1 cellular context compared by ENCODE assay signal in genomic region chr3:51391566-51392300, GRCh38.
A peak's percentile ranks its signal among the peaks of the same experiment; 100 is the strongest.
TF ChIP-seq lines count a peak whose summit lies in the region.

No MANE protein-coding gene starts in this region.

TF ChIP-seq in WTC11, 78 proteins besides CTCF, POLR2A, EP300 and RAD21 (continued from another document and continues in another):
- TF ChIP-seq, protein P1, sequence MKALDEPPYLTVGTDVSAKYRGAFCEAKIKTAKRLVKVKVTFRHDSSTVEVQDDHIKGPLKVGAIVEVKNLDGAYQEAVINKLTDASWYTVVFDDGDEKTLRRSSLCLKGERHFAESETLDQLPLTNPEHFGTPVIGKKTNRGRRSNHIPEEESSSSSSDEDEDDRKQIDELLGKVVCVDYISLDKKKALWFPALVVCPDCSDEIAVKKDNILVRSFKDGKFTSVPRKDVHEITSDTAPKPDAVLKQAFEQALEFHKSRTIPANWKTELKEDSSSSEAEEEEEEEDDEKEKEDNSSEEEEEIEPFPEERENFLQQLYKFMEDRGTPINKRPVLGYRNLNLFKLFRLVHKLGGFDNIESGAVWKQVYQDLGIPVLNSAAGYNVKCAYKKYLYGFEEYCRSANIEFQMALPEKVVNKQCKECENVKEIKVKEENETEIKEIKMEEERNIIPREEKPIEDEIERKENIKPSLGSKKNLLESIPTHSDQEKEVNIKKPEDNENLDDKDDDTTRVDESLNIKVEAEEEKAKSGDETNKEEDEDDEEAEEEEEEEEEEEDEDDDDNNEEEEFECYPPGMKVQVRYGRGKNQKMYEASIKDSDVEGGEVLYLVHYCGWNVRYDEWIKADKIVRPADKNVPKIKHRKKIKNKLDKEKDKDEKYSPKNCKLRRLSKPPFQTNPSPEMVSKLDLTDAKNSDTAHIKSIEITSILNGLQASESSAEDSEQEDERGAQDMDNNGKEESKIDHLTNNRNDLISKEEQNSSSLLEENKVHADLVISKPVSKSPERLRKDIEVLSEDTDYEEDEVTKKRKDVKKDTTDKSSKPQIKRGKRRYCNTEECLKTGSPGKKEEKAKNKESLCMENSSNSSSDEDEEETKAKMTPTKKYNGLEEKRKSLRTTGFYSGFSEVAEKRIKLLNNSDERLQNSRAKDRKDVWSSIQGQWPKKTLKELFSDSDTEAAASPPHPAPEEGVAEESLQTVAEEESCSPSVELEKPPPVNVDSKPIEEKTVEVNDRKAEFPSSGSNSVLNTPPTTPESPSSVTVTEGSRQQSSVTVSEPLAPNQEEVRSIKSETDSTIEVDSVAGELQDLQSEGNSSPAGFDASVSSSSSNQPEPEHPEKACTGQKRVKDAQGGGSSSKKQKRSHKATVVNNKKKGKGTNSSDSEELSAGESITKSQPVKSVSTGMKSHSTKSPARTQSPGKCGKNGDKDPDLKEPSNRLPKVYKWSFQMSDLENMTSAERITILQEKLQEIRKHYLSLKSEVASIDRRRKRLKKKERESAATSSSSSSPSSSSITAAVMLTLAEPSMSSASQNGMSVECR (CRISPR knock-in tag; IDR thresholded peaks at IDR 0.05; ENCODE audit: borderline replicate concordance): no peak
- TF ChIP-seq ZBTB21 (CRISPR knock-in tag; IDR thresholded peaks at IDR 0.05; ENCODE audit: borderline replicate concordance): peak; percentile 37; the same call in 1 of the 2 replicates
- TF ChIP-seq MXD4 (CRISPR knock-in tag; IDR thresholded peaks at IDR 0.05; ENCODE audit: borderline replicate concordance): no peak
- no peak for TF ChIP-seq ZNF121 (CRISPR knock-in tag; IDR thresholded peaks at IDR 0.05)
- no peak for TF ChIP-seq CBFB (CRISPR knock-in tag; IDR thresholded peaks at IDR 0.05; ENCODE audit: low read depth)
- no peak for TF ChIP-seq MLX (CRISPR knock-in tag; IDR thresholded peaks at IDR 0.05)
- TF ChIP-seq, protein P2, sequence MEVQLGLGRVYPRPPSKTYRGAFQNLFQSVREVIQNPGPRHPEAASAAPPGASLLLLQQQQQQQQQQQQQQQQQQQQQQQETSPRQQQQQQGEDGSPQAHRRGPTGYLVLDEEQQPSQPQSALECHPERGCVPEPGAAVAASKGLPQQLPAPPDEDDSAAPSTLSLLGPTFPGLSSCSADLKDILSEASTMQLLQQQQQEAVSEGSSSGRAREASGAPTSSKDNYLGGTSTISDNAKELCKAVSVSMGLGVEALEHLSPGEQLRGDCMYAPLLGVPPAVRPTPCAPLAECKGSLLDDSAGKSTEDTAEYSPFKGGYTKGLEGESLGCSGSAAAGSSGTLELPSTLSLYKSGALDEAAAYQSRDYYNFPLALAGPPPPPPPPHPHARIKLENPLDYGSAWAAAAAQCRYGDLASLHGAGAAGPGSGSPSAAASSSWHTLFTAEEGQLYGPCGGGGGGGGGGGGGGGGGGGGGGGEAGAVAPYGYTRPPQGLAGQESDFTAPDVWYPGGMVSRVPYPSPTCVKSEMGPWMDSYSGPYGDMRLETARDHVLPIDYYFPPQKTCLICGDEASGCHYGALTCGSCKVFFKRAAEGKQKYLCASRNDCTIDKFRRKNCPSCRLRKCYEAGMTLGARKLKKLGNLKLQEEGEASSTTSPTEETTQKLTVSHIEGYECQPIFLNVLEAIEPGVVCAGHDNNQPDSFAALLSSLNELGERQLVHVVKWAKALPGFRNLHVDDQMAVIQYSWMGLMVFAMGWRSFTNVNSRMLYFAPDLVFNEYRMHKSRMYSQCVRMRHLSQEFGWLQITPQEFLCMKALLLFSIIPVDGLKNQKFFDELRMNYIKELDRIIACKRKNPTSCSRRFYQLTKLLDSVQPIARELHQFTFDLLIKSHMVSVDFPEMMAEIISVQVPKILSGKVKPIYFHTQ (CRISPR knock-in tag; IDR thresholded peaks at IDR 0.05): no peak
- TF ChIP-seq HMGA2 (CRISPR knock-in tag; IDR thresholded peaks at IDR 0.05): no peak
- TF ChIP-seq PREB (CRISPR knock-in tag; IDR thresholded peaks at IDR 0.05; ENCODE audit: borderline replicate concordance): no peak
- TF ChIP-seq, protein P3, sequence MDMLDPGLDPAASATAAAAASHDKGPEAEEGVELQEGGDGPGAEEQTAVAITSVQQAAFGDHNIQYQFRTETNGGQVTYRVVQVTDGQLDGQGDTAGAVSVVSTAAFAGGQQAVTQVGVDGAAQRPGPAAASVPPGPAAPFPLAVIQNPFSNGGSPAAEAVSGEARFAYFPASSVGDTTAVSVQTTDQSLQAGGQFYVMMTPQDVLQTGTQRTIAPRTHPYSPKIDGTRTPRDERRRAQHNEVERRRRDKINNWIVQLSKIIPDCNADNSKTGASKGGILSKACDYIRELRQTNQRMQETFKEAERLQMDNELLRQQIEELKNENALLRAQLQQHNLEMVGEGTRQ (CRISPR knock-in tag; IDR thresholded peaks at IDR 0.05): no peak
- TF ChIP-seq GABPB1 (CRISPR knock-in tag; IDR thresholded peaks at IDR 0.05): no peak
- TF ChIP-seq SMAD4 (CRISPR knock-in tag; IDR thresholded peaks at IDR 0.05): 0 out of 2 replicates have a peak, but pooled peaks have one; percentile 49
- TF ChIP-seq, protein P4, sequence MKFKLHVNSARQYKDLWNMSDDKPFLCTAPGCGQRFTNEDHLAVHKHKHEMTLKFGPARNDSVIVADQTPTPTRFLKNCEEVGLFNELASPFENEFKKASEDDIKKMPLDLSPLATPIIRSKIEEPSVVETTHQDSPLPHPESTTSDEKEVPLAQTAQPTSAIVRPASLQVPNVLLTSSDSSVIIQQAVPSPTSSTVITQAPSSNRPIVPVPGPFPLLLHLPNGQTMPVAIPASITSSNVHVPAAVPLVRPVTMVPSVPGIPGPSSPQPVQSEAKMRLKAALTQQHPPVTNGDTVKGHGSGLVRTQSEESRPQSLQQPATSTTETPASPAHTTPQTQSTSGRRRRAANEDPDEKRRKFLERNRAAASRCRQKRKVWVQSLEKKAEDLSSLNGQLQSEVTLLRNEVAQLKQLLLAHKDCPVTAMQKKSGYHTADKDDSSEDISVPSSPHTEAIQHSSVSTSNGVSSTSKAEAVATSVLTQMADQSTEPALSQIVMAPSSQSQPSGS (CRISPR knock-in tag; IDR thresholded peaks at IDR 0.05; ENCODE audit: borderline replicate concordance, low read depth): no peak
- no peak for TF ChIP-seq SP1 (CRISPR knock-in tag; conservative IDR thresholded peaks at IDR 0.05)
- TF ChIP-seq CREM (CRISPR knock-in tag; IDR thresholded peaks at IDR 0.05): 0 out of 2 replicates have a peak, but pooled peaks have one; percentile 2
- no peak for TF ChIP-seq PRRX2 (CRISPR knock-in tag; IDR thresholded peaks at IDR 0.05)
- TF ChIP-seq NFATC4 (CRISPR knock-in tag; IDR thresholded peaks at IDR 0.05): no peak
- no peak for TF ChIP-seq ZNF671 (CRISPR knock-in tag; IDR thresholded peaks at IDR 0.05)
- TF ChIP-seq ATF1 (CRISPR knock-in tag; IDR thresholded peaks at IDR 0.05): peak; percentile 36; the same call in 1 of the 2 replicates
- no peak for TF ChIP-seq HMGXB4 (CRISPR knock-in tag; IDR thresholded peaks at IDR 0.05)
- TF ChIP-seq TCF7 (CRISPR knock-in tag; IDR thresholded peaks at IDR 0.05; ENCODE audit: low read depth): no peak
- TF ChIP-seq, protein P5, sequence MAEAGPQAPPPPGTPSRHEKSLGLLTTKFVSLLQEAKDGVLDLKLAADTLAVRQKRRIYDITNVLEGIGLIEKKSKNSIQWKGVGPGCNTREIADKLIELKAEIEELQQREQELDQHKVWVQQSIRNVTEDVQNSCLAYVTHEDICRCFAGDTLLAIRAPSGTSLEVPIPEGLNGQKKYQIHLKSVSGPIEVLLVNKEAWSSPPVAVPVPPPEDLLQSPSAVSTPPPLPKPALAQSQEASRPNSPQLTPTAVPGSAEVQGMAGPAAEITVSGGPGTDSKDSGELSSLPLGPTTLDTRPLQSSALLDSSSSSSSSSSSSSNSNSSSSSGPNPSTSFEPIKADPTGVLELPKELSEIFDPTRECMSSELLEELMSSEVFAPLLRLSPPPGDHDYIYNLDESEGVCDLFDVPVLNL (CRISPR knock-in tag; IDR thresholded peaks at IDR 0.05; ENCODE audit: borderline replicate concordance, low read depth): no peak
- no peak for TF ChIP-seq GRHL2 (CRISPR knock-in tag; IDR thresholded peaks at IDR 0.05; ENCODE audit: insufficient replicate concordance, severe bottlenecking)
- TF ChIP-seq, protein P6, sequence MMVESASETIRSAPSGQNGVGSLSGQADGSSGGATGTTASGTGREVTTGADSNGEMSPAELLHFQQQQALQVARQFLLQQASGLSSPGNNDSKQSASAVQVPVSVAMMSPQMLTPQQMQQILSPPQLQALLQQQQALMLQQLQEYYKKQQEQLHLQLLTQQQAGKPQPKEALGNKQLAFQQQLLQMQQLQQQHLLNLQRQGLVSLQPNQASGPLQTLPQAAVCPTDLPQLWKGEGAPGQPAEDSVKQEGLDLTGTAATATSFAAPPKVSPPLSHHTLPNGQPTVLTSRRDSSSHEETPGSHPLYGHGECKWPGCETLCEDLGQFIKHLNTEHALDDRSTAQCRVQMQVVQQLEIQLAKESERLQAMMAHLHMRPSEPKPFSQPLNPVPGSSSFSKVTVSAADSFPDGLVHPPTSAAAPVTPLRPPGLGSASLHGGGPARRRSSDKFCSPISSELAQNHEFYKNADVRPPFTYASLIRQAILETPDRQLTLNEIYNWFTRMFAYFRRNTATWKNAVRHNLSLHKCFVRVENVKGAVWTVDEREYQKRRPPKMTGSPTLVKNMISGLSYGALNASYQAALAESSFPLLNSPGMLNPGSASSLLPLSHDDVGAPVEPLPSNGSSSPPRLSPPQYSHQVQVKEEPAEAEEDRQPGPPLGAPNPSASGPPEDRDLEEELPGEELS (CRISPR knock-in tag; IDR thresholded peaks at IDR 0.05): no peak
- TF ChIP-seq CREB1 (CRISPR knock-in tag; IDR thresholded peaks at IDR 0.05): no peak
- no peak for TF ChIP-seq EMX1 (CRISPR knock-in tag; IDR thresholded peaks at IDR 0.05)
- no peak for TF ChIP-seq RORB (CRISPR knock-in tag; IDR thresholded peaks at IDR 0.05)
- TF ChIP-seq, protein P7, sequence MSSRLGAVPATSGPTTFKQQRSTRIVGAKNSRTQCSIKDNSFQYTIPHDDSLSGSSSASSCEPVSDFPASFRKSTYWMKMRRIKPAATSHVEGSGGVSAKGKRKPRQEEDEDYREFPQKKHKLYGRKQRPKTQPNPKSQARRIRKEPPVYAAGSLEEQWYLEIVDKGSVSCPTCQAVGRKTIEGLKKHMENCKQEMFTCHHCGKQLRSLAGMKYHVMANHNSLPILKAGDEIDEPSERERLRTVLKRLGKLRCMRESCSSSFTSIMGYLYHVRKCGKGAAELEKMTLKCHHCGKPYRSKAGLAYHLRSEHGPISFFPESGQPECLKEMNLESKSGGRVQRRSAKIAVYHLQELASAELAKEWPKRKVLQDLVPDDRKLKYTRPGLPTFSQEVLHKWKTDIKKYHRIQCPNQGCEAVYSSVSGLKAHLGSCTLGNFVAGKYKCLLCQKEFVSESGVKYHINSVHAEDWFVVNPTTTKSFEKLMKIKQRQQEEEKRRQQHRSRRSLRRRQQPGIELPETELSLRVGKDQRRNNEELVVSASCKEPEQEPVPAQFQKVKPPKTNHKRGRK (CRISPR knock-in tag; IDR thresholded peaks at IDR 0.05; ENCODE audit: borderline replicate concordance): no peak
- no peak for TF ChIP-seq NR2C2 (CRISPR knock-in tag; IDR thresholded peaks at IDR 0.05)
- no peak for TF ChIP-seq ZNF281 (CRISPR knock-in tag; IDR thresholded peaks at IDR 0.05)
- no peak for TF ChIP-seq ZMAT4 (CRISPR knock-in tag; IDR thresholded peaks at IDR 0.05)
- TF ChIP-seq TP53 (CRISPR knock-in tag; IDR thresholded peaks at IDR 0.05): peak; percentile 71; the same call in 1 of the 2 replicates
- TF ChIP-seq, protein P8, sequence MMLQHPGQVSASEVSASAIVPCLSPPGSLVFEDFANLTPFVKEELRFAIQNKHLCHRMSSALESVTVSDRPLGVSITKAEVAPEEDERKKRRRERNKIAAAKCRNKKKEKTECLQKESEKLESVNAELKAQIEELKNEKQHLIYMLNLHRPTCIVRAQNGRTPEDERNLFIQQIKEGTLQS (CRISPR knock-in tag; conservative IDR thresholded peaks at IDR 0.05): no peak; the same call in 1 of the 2 replicates
- no peak for TF ChIP-seq JAZF1 (CRISPR knock-in tag; IDR thresholded peaks at IDR 0.05)
- no peak for TF ChIP-seq SOX15 (CRISPR knock-in tag; IDR thresholded peaks at IDR 0.05)
